ENCODE assay signal across 8 cellular contexts in the genomic region with DNA sequence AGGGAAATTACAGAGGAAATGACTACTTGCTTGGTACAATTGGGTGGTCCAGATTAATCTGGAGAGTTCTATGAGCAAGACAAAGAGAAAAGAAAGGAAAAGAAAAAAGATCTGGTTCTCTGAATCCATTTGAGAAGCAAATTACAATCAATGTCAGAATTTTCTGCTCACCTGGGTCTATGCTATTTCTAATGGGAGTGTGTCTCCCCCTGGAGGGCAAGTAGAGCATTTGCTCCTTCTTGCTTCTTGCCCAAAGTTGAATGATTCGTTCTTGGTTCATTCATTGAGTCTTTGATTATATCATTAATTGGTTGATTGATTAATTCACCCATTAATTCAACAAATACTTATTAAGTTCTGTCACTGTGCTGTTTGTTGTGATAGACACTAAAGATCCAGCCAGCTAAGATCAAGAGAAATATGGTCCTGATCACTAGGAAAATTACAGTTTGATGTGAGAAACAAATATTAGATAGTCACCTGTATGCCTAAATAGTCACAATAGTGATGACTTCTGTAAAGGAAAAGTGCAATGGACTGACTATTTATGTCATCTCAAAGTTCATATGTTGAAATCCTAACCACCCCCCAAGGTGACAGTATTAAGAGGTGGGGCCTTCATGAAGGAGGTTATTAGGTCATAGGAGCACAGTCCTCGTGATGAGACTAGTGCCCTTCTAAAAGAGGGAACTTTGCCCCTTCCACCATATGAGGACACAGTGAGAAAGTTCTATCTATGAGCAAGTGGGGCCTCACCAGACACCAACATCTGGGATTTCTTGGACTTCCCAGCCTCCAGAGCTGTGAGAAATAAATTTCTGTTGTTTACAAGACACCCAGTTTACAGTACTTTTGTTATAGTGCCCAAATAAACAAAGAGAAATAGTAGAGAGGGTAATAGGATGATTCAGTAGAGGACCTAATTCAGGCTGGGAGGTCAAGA. TPM values are rescaled to one million over a fixed set of nuclear protein-coding genes. Genes with fewer than 3 reads are reported as not detected.
DNase-seq lines count a peak whose midpoint lies in the region; ATAC-seq and TF ChIP-seq lines count a peak whose summit lies in the region.

No MANE protein-coding gene starts in this region.

- no peak overlapping the region for H3K9ac ChIP-seq in liver (ENCODE audit: low read depth in 1 of 2, low read length in 2 of 2)

- H3K9me3 ChIP-seq in liver (ENCODE audit: control insufficient read depth in 4 of 4, low read length in 3 of 4) = no peaks in the 10 kb centered on the region
- no peaks in the 10 kb centered on the region for H3K9me3 ChIP-seq in transverse colon

- DNase-seq in ACHN (peak; percentile 70), GM06990 (ENCODE audit: extremely low read depth, insufficient read length) (no peak), NAMALWA (ENCODE audit: low spot score) (peak; percentile 83), T-cell (peak in 28 of 34 experiments; percentile 19 to 68 (median 45)), chondrocyte (ENCODE audit: low spot score) (no peak), transverse colon (no peak)

- peaks cover 8 to 10% (median 9%) of the 10 kb centered on the region in 3 donors for H3K4me1 Mint-ChIP-seq in T-cell
- H3K4me1 Mint-ChIP-seq in chondrocyte (ENCODE audit: low read depth) = no peaks in the 10 kb centered on the region

- no peak for TF ChIP-seq EP300 in transverse colon (IDR thresholded peaks at IDR 0.05; ENCODE audit: low read depth)

- CTCF ChIA-PET in T-cell (lab: Charles Lee) = interaction anchor here (0.7 to 2.1 kb wide), 7 partner anchors 13 to 154 kb away, joined by 3 to 5 read pairs (median 3); no protein-coding TSS in a partner anchor

- H3K4me3 Mint-ChIP-seq in T-cell = no peak overlapping the region
- no peak overlapping the region for H3K4me3 Mint-ChIP-seq in chondrocyte (ENCODE audit: unreplicated experiment)

- ATAC-seq in T-cell (replicated peaks in 1 of 4) (peak; percentile 58 to 78 (median 72)), HG02884 (IDR thresholded peaks at IDR 0.05; ENCODE audit: unreplicated experiment) (no peak)

- H3K36me3 ChIP-seq in GM06990 (ENCODE audit: control insufficient read depth, insufficient read depth, low read length) (no peaks in the 10 kb centered on the region), liver (ENCODE audit: control insufficient read depth in 4 of 4, insufficient read depth in 3 of 4, low read depth in 1 of 4, low read length in 3 of 4) (no peaks in the 10 kb centered on the region), transverse colon (no peaks in the 10 kb centered on the region)

- 6% methylated on average over 2 of the region's 2 CpGs for WGBS in liver
- 0 to 9% methylated on average over 1 to 2 of the region's 2 CpGs for WGBS in transverse colon (ENCODE audit: low coverage in 1 of 2), 2 donors

- intact Hi-C loops in transverse colon (cut with DNase I; ENCODE audit: low total_unique reads) = no loop called here

- in situ Hi-C loops in ACHN (cut with HindIII; ENCODE audit: low pct_ligation_motif_present, low pct_unique_long_range_greater_than_20kb, low sequenced_read_pairs) = no loop called here
- in situ Hi-C loops in transverse colon (cut with MboI; ENCODE audit: low pct_ligation_motif_present in 1 of 4, low pct_unique_long_range_greater_than_20kb in 1 of 4, low sequenced_read_pairs in 3 of 4) = loop anchor here (10.0 to 25.0 kb wide), 4 partner anchors 61 to 303 kb away; a partner anchor contains a TSS

- H3K27ac Mint-ChIP-seq in T-cell (no peak overlapping the region), chondrocyte (ENCODE audit: unreplicated experiment) (no peak overlapping the region)

- peak; percentile 94 to 96 for TF ChIP-seq RAD21 in liver (IDR thresholded peaks at IDR 0.05)

- peak; percentile 86 for TF ChIP-seq CTCF in GM06990 (IDR thresholded peaks at IDR 0.05; ENCODE audit: insufficient read depth, low read length, poor library complexity, severe bottlenecking)
- TF ChIP-seq CTCF in chondrocyte (IDR thresholded peaks at IDR 0.05) = peak; percentile 97
- peak; percentile 93 for TF ChIP-seq CTCF in liver (IDR thresholded peaks at IDR 0.05; ENCODE audit: low read depth, low read length, missing input control)
- TF ChIP-seq CTCF in transverse colon (IDR thresholded peaks at IDR 0.05) = peak; percentile 83 to 94 (median 88)

- POLR2A ChIA-PET in T-cell (lab: Charles Lee) = interaction anchor here (0.6 to 0.7 kb wide), 2 partner anchors 9 to 10 kb away, joined by 3 to 4 read pairs; no protein-coding TSS in a partner anchor

- H3K27ac ChIP-seq in liver (ENCODE audit: low read depth in 1 of 2, low read length in 2 of 2) (no peak overlapping the region), transverse colon (no peak overlapping the region)

- H3K9me3 Mint-ChIP-seq in T-cell (no peaks in the 10 kb centered on the region), chondrocyte (ENCODE audit: low read depth) (no peaks in the 10 kb centered on the region)

- H3K27me3 ChIP-seq in GM06990 (replicated peaks; ENCODE audit: control insufficient read depth, insufficient read depth, low read length) (no peaks in the 10 kb centered on the region), liver (ENCODE audit: control insufficient read depth in 4 of 4, insufficient read depth in 4 of 4, low read length in 3 of 4) (no peaks in the 10 kb centered on the region), transverse colon (no peaks in the 10 kb centered on the region)

- H3K36me3 Mint-ChIP-seq in T-cell = no peaks in the 10 kb centered on the region
- H3K36me3 Mint-ChIP-seq in chondrocyte (ENCODE audit: low read depth) = no peaks in the 10 kb centered on the region

- H3K4me3 ChIP-seq in GM06990 (replicated peaks; ENCODE audit: low read depth, low read length) (no peak overlapping the region), liver (ENCODE audit: low read depth in 1 of 3, low read length in 3 of 3) (no peak overlapping the region), transverse colon (no peak overlapping the region)

- TF ChIP-seq POLR2A in transverse colon (IDR thresholded peaks at IDR 0.05) = no peak

- H3K27me3 Mint-ChIP-seq in T-cell (peaks cover 15 to 20% of the 10 kb centered on the region in 2 donors), chondrocyte (ENCODE audit: low read depth) (peaks cover 10% of the 10 kb centered on the region)

- peaks cover 0 to 3% (median 0%) of the 10 kb centered on the region in 4 donors for H3K4me1 ChIP-seq in liver (ENCODE audit: control insufficient read depth in 4 of 4, insufficient read depth in 4 of 4, low read length in 3 of 4)
- no peaks in the 10 kb centered on the region for H3K4me1 ChIP-seq in transverse colon

TF ChIP-seq in liver, 16 proteins besides CTCF, POLR2A, EP300 and RAD21:
- TF ChIP-seq YY1 (IDR thresholded peaks at IDR 0.05) = no peak
- peak; percentile 14 to 21 for TF ChIP-seq HNF4A (conservative IDR thresholded peaks at IDR 0.05)

RNA-seq across cellular contexts. Expression of a gene that starts 8.0 kb away (rescaled TPM):
- total RNA-seq in T-cell (10 to 100 TPM; 50.0 to 59.7 (median 58.9) TPM), chondrocyte (24.7 to 34.3 TPM (median 30.8 TPM) in 3 replicates), liver (10 to 100 TPM; 17.0 to 17.7 TPM), transverse colon (10 to 100 TPM; 13.3 to 39.0 (median 23.3) TPM)
- polyA plus RNA-seq in liver = 10 to 100 TPM; 18.6 to 23.5 TPM

RNA-seq across cellular contexts. Expression of a gene that starts 18.1 kb away (rescaled TPM):
- total RNA-seq in T-cell = 1 to 10 TPM in 2 of 5 donors, under 1 TPM in 3; 0.13 to 5.3 (median 0.38) TPM
- 0.22 to 0.56 TPM (median 0.47 TPM) in 3 replicates for total RNA-seq in chondrocyte
- total RNA-seq in liver = under 1 TPM in 1 of 2 donors, not detected in 1; 0.08 TPM
- under 1 TPM; 0.07 to 0.13 TPM for polyA plus RNA-seq in liver
- under 1 TPM in 2 of 4 donors, not detected in 2; 0.27 to 0.79 TPM for total RNA-seq in transverse colon

RNA-seq across cellular contexts. Expression of a gene that starts 37.7 kb away (rescaled TPM):
- total RNA-seq in T-cell (not detected), chondrocyte (not detected in 3 replicates), liver (not detected), transverse colon (not detected)
- polyA plus RNA-seq in liver = not detected

RNA-seq across cellular contexts. Expression of a gene that starts 46.2 kb away (rescaled TPM):
- total RNA-seq in T-cell (10 to 100 TPM; 13.5 to 15.2 (median 14.3) TPM), chondrocyte (60.9 to 82.3 TPM (median 61.2 TPM) in 3 replicates), liver (10 to 100 TPM in 1 of 2 donors, 1 to 10 TPM in 1; 6.4 to 23.9 TPM), transverse colon (10 to 100 TPM; 21.7 to 48.8 (median 32.7) TPM)
- 1 to 10 TPM; 4.5 to 5.2 TPM for polyA plus RNA-seq in liver

RNA-seq across cellular contexts. Expression of a gene that starts 59.5 kb away (rescaled TPM):
- total RNA-seq in T-cell (10 to 100 TPM; 22.8 to 29.6 (median 28.7) TPM), chondrocyte (16.1 to 20.9 TPM (median 19.7 TPM) in 3 replicates), liver (10 to 100 TPM in 1 of 2 donors, 1 to 10 TPM in 1; 6.4 to 11.7 TPM), transverse colon (10 to 100 TPM in 2 of 4 donors, 1 to 10 TPM in 2; 2.2 to 20.3 (median 10.5) TPM)
- polyA plus RNA-seq in liver = 1 to 10 TPM; 1.4 to 2.1 TPM

Comparison
In these comparisons a context has a peak if more than half of its experiments do, and no peak if none do; other contexts are left out.
1. DNase-seq: peak in ACHN (single experiment), NAMALWA (single experiment) and T-cell (28 of 34); none in GM06990 (single experiment), chondrocyte (single experiment) and transverse colon (single experiment).
2. Peak in every context shown above with its lines, with median percentiles within 50 percentile points of each other: CTCF ChIP-seq.